ENCODE assay signal across 1 cellular context in genomic region chr21:46423546-46424061, GRCh38.
TF ChIP-seq lines count a peak whose summit lies in the region.

No MANE protein-coding gene starts in this region.

TF ChIP-seq in GM23338, 12 proteins besides CTCF, POLR2A, EP300 and RAD21 (continued from another document):
- TF ChIP-seq, protein P1, sequence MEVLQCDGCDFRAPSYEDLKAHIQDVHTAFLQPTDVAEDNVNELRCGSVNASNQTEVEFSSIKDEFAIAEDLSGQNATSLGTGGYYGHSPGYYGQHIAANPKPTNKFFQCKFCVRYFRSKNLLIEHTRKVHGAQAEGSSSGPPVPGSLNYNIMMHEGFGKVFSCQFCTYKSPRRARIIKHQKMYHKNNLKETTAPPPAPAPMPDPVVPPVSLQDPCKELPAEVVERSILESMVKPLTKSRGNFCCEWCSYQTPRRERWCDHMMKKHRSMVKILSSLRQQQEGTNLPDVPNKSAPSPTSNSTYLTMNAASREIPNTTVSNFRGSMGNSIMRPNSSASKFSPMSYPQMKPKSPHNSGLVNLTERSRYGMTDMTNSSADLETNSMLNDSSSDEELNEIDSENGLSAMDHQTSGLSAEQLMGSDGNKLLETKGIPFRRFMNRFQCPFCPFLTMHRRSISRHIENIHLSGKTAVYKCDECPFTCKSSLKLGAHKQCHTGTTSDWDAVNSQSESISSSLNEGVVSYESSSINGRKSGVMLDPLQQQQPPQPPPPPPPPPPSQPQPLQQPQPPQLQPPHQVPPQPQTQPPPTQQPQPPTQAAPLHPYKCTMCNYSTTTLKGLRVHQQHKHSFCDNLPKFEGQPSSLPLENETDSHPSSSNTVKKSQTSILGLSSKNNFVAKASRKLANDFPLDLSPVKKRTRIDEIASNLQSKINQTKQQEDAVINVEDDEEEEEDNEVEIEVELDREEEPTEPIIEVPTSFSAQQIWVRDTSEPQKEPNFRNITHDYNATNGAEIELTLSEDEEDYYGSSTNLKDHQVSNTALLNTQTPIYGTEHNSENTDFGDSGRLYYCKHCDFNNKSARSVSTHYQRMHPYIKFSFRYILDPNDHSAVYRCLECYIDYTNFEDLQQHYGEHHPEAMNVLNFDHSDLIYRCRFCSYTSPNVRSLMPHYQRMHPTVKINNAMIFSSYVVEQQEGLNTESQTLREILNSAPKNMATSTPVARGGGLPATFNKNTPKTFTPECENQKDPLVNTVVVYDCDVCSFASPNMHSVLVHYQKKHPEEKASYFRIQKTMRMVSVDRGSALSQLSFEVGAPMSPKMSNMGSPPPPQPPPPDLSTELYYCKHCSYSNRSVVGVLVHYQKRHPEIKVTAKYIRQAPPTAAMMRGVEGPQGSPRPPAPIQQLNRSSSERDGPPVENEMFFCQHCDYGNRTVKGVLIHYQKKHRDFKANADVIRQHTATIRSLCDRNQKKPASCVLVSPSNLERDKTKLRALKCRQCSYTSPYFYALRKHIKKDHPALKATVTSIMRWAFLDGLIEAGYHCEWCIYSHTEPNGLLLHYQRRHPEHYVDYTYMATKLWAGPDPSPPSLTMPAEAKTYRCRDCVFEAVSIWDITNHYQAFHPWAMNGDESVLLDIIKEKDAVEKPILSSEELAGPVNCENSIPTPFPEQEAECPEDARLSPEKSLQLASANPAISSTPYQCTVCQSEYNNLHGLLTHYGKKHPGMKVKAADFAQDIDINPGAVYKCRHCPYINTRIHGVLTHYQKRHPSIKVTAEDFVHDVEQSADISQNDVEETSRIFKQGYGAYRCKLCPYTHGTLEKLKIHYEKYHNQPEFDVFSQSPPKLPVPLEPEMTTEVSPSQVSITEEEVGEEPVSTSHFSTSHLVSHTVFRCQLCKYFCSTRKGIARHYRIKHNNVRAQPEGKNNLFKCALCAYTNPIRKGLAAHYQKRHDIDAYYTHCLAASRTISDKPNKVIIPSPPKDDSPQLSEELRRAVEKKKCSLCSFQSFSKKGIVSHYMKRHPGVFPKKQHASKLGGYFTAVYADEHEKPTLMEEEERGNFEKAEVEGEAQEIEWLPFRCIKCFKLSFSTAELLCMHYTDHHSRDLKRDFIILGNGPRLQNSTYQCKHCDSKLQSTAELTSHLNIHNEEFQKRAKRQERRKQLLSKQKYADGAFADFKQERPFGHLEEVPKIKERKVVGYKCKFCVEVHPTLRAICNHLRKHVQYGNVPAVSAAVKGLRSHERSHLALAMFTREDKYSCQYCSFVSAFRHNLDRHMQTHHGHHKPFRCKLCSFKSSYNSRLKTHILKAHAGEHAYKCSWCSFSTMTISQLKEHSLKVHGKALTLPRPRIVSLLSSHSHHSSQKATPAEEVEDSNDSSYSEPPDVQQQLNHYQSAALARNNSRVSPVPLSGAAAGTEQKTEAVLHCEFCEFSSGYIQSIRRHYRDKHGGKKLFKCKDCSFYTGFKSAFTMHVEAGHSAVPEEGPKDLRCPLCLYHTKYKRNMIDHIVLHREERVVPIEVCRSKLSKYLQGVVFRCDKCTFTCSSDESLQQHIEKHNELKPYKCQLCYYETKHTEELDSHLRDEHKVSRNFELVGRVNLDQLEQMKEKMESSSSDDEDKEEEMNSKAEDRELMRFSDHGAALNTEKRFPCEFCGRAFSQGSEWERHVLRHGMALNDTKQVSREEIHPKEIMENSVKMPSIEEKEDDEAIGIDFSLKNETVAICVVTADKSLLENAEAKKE (CRISPR knock-in tag; IDR thresholded peaks at IDR 0.05), result no peak
- TF ChIP-seq STAT1 (IDR thresholded peaks at IDR 0.05; ENCODE audit: unreplicated experiment), result no peak
- no peak for TF ChIP-seq ETS1 (IDR thresholded peaks at IDR 0.05)
TF ChIP-seq in GM23338: peak in this region for 0.
